13 cellular contexts compared by ENCODE assay signal in genomic region chr3:45056608-45057301, GRCh38. TPM values are rescaled to one million over a fixed set of nuclear protein-coding genes. Genes with fewer than 3 reads are reported as not detected.
DNase-seq lines count a peak whose midpoint lies in the region; ATAC-seq and TF ChIP-seq lines count a peak whose summit lies in the region.
"Had no signal": no experiment of that assay in that cellular context is flagged by ENCODE, and none has a peak within 500 bp of the region (broad histone marks: within the 10 kb centered on the region; RNA-seq: fewer than 3 reads in every experiment).

No MANE protein-coding gene starts in this region.

- peak overlapping the region; percentile 69 to 85 (median 80) for H3K27ac ChIP-seq in esophagus muscularis mucosa (replicated peaks in 1 of 4)

- no peaks in the 10 kb centered on the region for H3K27me3 ChIP-seq in esophagus muscularis mucosa

- H3K4me3 ChIP-seq in esophagus muscularis mucosa (no peak overlapping the region), mucosa of descending colon (no peak overlapping the region)

- peak; percentile 51 for ATAC-seq in mucosa of descending colon
- no peak for ATAC-seq in GM21619 (IDR thresholded peaks at IDR 0.05; ENCODE audit: unreplicated experiment)

- peak; percentile 44 for DNase-seq in A172 (ENCODE audit: low spot score)
- peak; percentile 9 for DNase-seq in NCI-H345 (lab: John Stamatoyannopoulos, UW)
- DNase-seq in esophagus muscularis mucosa (ENCODE audit: extremely low spot score): no peak
- no peak for DNase-seq in mucosa of descending colon
- no peak for DNase-seq in activated naive CD4-positive, alpha-beta T cell (lab: John Stamatoyannopoulos, UW)
- DNase-seq in pons (ENCODE audit: low spot score): no peak
- DNase-seq in NCI-H526 treated with DMSO at 0.1 percent for 48 hours (lab: John Stamatoyannopoulos, UW): no peak
- DNase-seq: activated CD4-positive, alpha-beta T cell treated with anti-CD3 and anti-CD28 coated beads, Interleukin-2, amount 10 ng/mL, durations not matched to agents 24 days and 14 days; cortex of kidney; KBM-7; NCI-H446 treated with DMSO at 0.1 percent for 48 hours had no signal

- TF ChIP-seq CTCF in esophagus muscularis mucosa (IDR thresholded peaks at IDR 0.05) (no peak), mucosa of descending colon (IDR thresholded peaks at IDR 0.05) (no peak)

- intact Hi-C loops in esophagus muscularis mucosa (cut with DNase I): loop anchor here (5.0 kb wide), 1 partner anchor 61 kb away; no protein-coding TSS in a partner anchor
- intact Hi-C loops in mucosa of descending colon (cut with DNase I, micrococcal nuclease): no loop called here

- 41% methylated on average over 5 of the region's 5 CpGs for WGBS in esophagus muscularis mucosa

- H3K9me3 ChIP-seq in esophagus muscularis mucosa (no peaks in the 10 kb centered on the region), mucosa of descending colon (no peaks in the 10 kb centered on the region)

- H3K36me3 ChIP-seq in esophagus muscularis mucosa: no peaks in the 10 kb centered on the region
- no peaks in the 10 kb centered on the region for H3K36me3 ChIP-seq in mucosa of descending colon (ENCODE audit: low read depth)

- no peak for TF ChIP-seq EP300 in esophagus muscularis mucosa (IDR thresholded peaks at IDR 0.05)

- peaks cover 20 to 64% (median 54%) of the 10 kb centered on the region in 4 donors for H3K4me1 ChIP-seq in esophagus muscularis mucosa
- peaks cover 4% of the 10 kb centered on the region for H3K4me1 ChIP-seq in mucosa of descending colon (ENCODE audit: low read depth)

- no peak for TF ChIP-seq POLR2A in esophagus muscularis mucosa (IDR thresholded peaks at IDR 0.05; ENCODE audit: low read depth)

RNA-seq across cellular contexts. Expression of gene CLEC3B, which starts 30.7 kb away (rescaled TPM):
- total RNA-seq in A172 (2014; rRNA removed; shearing (Covaris generic)): not detected in 2 replicates
- total RNA-seq in esophagus muscularis mucosa: 100 to 1,000 TPM in 1 of 4 donors, 10 to 100 TPM in 3; 47.1 to 144 (median 75.1) TPM
- 10 to 100 TPM; 14.7 to 24.0 (median 22.2) TPM for total RNA-seq in mucosa of descending colon
- total RNA-seq: activated CD4-positive, alpha-beta T cell treated with anti-CD3 and anti-CD28 coated beads, Interleukin-2, amount 10 ng/mL, durations not matched to agents 24 days and 14 days; Daoy had no signal

Comparison
In these comparisons a context has a peak if more than half of its experiments do, and no peak if none do; other contexts are left out.
1. DNase-seq: peak in A172 (single experiment) and NCI-H345 (single experiment); none in esophagus muscularis mucosa (single experiment), mucosa of descending colon (0 of 3), activated naive CD4-positive, alpha-beta T cell (0 of 4), pons (single experiment) and NCI-H526 treated with DMSO at 0.1 percent for 48 hours (single experiment).
2. RNA of gene CLEC3B, which starts 30.7 kb away (total RNA-seq): 47.1 to 144 TPM in esophagus muscularis mucosa and 14.7 to 24.0 TPM in mucosa of descending colon; not detected in A172; every median in the first group is over 10 times any median in the second.